8 cellular contexts compared by ENCODE assay signal in genomic region chr11:63564056-63564784, GRCh38. TPM values are rescaled to one million over a fixed set of nuclear protein-coding genes. Genes with fewer than 3 reads are reported as not detected.
A peak's percentile ranks its signal among the peaks of the same experiment; 100 is the strongest.
DNase-seq lines count a peak whose midpoint lies in the region; ATAC-seq, FAIRE-seq and TF ChIP-seq lines count a peak whose summit lies in the region.
"Had no signal": no experiment of that assay in that cellular context is flagged by ENCODE, and none has a peak within 500 bp of the region (broad histone marks: within the 10 kb centered on the region; RNA-seq: fewer than 3 reads in every experiment).

No MANE protein-coding gene starts in this region.

- peak; percentile 18 for DNase-seq in H9
- DNase-seq in NCI-H2107 (lab: John Stamatoyannopoulos, UW): peak; percentile 1
- DNase-seq in kidney tubule cell (ENCODE audit: low spot score): peak; percentile 67
- no peak for DNase-seq in HTR-8/SVneo (ENCODE audit: insufficient read length, low spot score)
- DNase-seq in HuH-7.5 (ENCODE audit: low spot score): no peak
- DNase-seq in NCI-H146 (lab: John Stamatoyannopoulos, UW): no peak

- no peak overlapping the region for H2BK15ac ChIP-seq in H9 (ENCODE audit: low read depth, low read length)

- H2BK120ac ChIP-seq in H9 (ENCODE audit: low read depth, low read length, poor library complexity, severe bottlenecking): no peak overlapping the region

- H4K8ac ChIP-seq in H9 (replicated peaks; ENCODE audit: insufficient read length, low read depth, low read length): no peak overlapping the region

- H3K14ac ChIP-seq in H9 (ENCODE audit: insufficient read depth, low read length): no peak overlapping the region

- H3K4me1 Mint-ChIP-seq in H9: peaks cover 18 to 39% of the 10 kb centered on the region in 2 experiments

- H3K27ac ChIP-seq in H9 (ENCODE audit: insufficient read length, low read depth, low read length): no peak overlapping the region

- H3K36me3 Mint-ChIP-seq in H9 (ENCODE audit: insufficient read depth in 1 of 3, low read depth in 3 of 3): no peaks in the 10 kb centered on the region; a peak in 1 of 7 replicates

- H3T11ph ChIP-seq in H9 (ENCODE audit: low read length): no peak overlapping the region

- no peak overlapping the region for H2BK20ac ChIP-seq in H9 (ENCODE audit: low read depth, low read length, poor library complexity, severe bottlenecking)

- H3K4me3 Mint-ChIP-seq in H9: no peak overlapping the region

- H4K5ac ChIP-seq in H9 (ENCODE audit: insufficient read length, low read depth, low read length): no peak overlapping the region

- H2AFZ ChIP-seq in H9 (ENCODE audit: low read length): no peak overlapping the region

- H2BK5ac ChIP-seq in H9 (ENCODE audit: insufficient read length, low read length): no peak overlapping the region

- no peak overlapping the region for H3K4ac ChIP-seq in H9 (ENCODE audit: low read depth, low read length)

- no peaks in the 10 kb centered on the region for H3K79me2 ChIP-seq in H9 (ENCODE audit: insufficient read depth, low read length)

- H3K27me3 ChIP-seq in H9 (ENCODE audit: insufficient read depth, low read length): no peaks in the 10 kb centered on the region

- H3K79me1 ChIP-seq in H9 (ENCODE audit: insufficient read depth, low read depth, low read length, poor library complexity, severe bottlenecking): no peaks in the 10 kb centered on the region

- no peak overlapping the region for H3K9ac ChIP-seq in H9 (ENCODE audit: extremely low read depth, insufficient read length, low read length)

- no peaks in the 10 kb centered on the region for H4K20me1 ChIP-seq in H9 (ENCODE audit: control insufficient read depth, insufficient read depth, insufficient read length)

- no peak overlapping the region for H3K4me2 ChIP-seq in H9 (ENCODE audit: insufficient read depth, insufficient read length, low read length)

- FAIRE-seq in HTR-8/SVneo (lab: Jason Lieb, UNC): no peak

- no peak overlapping the region for H4K91ac ChIP-seq in H9 (ENCODE audit: insufficient read length, low read depth, low read length)

- no peak overlapping the region for H3K23ac ChIP-seq in H9 (ENCODE audit: insufficient read length, low read depth, low read length)

- H3K9me3 ChIP-seq in H9 (ENCODE audit: control insufficient read depth, low read depth, low read length): no peaks in the 10 kb centered on the region

- no peak overlapping the region for H3K27ac Mint-ChIP-seq in H9

- no CpG with 5 or more reads among the region's 7 CpGs for WGBS in H9 (ENCODE audit: extremely low coverage, insufficient read length, low lambda C conversion rate)

- peaks cover 3% of the 10 kb centered on the region for H3K27me3 Mint-ChIP-seq in H9 (ENCODE audit: low read depth)

- H3K9me3 Mint-ChIP-seq in H9: peaks cover 0 to 1% of the 10 kb centered on the region in 2 experiments; a peak in 1 of 5 replicates

- no peak overlapping the region for H2AK5ac ChIP-seq in H9 (ENCODE audit: insufficient read length, low read length)

- ATAC-seq in GM18868 (IDR thresholded peaks at IDR 0.05; ENCODE audit: unreplicated experiment): peak; percentile 63

- no peak overlapping the region for H2BK12ac ChIP-seq in H9 (ENCODE audit: insufficient read length, low read depth, low read length)

- no peaks in the 10 kb centered on the region for H3K23me2 ChIP-seq in H9 (ENCODE audit: insufficient read length, low read depth, low read length, poor library complexity, severe bottlenecking)

- no peak for TF ChIP-seq CTCF in H9 (conservative IDR thresholded peaks at IDR 0.05)

- H3K18ac ChIP-seq in H9 (ENCODE audit: insufficient read length, low read depth, low read length): no peak overlapping the region

- peaks cover 3% of the 10 kb centered on the region; the same call in 1 of the 2 replicates for H3K4me1 ChIP-seq in H9 (ENCODE audit: insufficient read depth, low read length)

- H3K56ac ChIP-seq in H9 (ENCODE audit: insufficient read length, low read depth, low read length): no peak overlapping the region

RNA-seq across cellular contexts. Expression of gene PLAAT2, which starts 1.0 kb away (rescaled TPM):
- 0.31 and 0.52 TPM in 2 replicates for total RNA-seq in H9 (2021)
- total RNA-seq: dermis microvascular lymphatic vessel endothelial cell had no signal

RNA-seq across cellular contexts. Expression of gene PLAAT4, which starts 27.6 kb away (rescaled TPM):
- 3.1 and 3.5 TPM in 2 replicates for total RNA-seq in H9 (2021)

RNA-seq across cellular contexts. Expression of gene PLAAT3, which starts 50.0 kb away (rescaled TPM):
- 188 and 198 TPM in 2 replicates for total RNA-seq in H9 (2021)

RNA-seq across cellular contexts. Expression of gene LGALS12, which starts 58.3 kb away (rescaled TPM):
- total RNA-seq in H9 (2021): 1.9 and 2.0 TPM in 2 replicates
- total RNA-seq: dermis microvascular lymphatic vessel endothelial cell had no signal

Comparison
In these comparisons a context has a peak if more than half of its experiments do, and no peak if none do; other contexts are left out.
1. DNase-seq: peak in H9 (single experiment), NCI-H2107 (single experiment) and kidney tubule cell (single experiment); none in HTR-8/SVneo (single experiment), HuH-7.5 (single experiment) and NCI-H146 (single experiment).